ENCODE assay signal across 7 cellular contexts in genomic region chr16:88759245-88759975, GRCh38.
DNase-seq lines count a peak whose midpoint lies in the region; ATAC-seq and TF ChIP-seq lines count a peak whose summit lies in the region.
"Had no signal": no experiment of that assay in that cellular context is flagged by ENCODE, and none has a peak within 500 bp of the region (broad histone marks: within the 10 kb centered on the region; RNA-seq: fewer than 3 reads in every experiment).

No MANE protein-coding gene starts in this region.

- H3K36me3 ChIP-seq in stomach smooth muscle (ENCODE audit: control insufficient read depth in 2 of 2, insufficient read depth in 2 of 2, low read length in 2 of 2), result peaks cover 0 to 3% of the 10 kb centered on the region in 2 donors

- H3K4me3 ChIP-seq in stomach smooth muscle (ENCODE audit: low read length in 2 of 2), result peak overlapping the region; percentile 46 to 65
- H3K4me3 ChIP-seq: tibial artery had no signal

- peak overlapping the region; percentile 64 to 69 for H3K9ac ChIP-seq in stomach smooth muscle (ENCODE audit: low read length in 2 of 2)

- H3K9me3 ChIP-seq in stomach smooth muscle (ENCODE audit: control insufficient read depth in 2 of 2, low read length in 2 of 2), result no peaks in the 10 kb centered on the region

- no peaks in the 10 kb centered on the region for H3K27me3 ChIP-seq in stomach smooth muscle (ENCODE audit: control insufficient read depth in 1 of 2, insufficient read depth in 2 of 2, low read length in 2 of 2)
- H3K27me3 ChIP-seq: tibial artery had no signal

- no peak for ATAC-seq in GM19397 (IDR thresholded peaks at IDR 0.05; ENCODE audit: unreplicated experiment)

- H3K27ac ChIP-seq in stomach smooth muscle (ENCODE audit: low read length), result peak overlapping the region; percentile 98
- H3K27ac ChIP-seq: tibial artery had no signal

- H3K4me1 ChIP-seq in stomach smooth muscle (ENCODE audit: control insufficient read depth, insufficient read depth, low read length), result peaks cover 76% of the 10 kb centered on the region

- DNase-seq in NCI-H82 (lab: John Stamatoyannopoulos, UW) (peak; percentile 48), NCI-H82 treated with DMSO at 0.1 percent for 48 hours (lab: John Stamatoyannopoulos, UW; ENCODE audit: unreplicated experiment) (no peak), erythroblast (lab: John Stamatoyannopoulos, UW) (peak; percentile 55 to 71)
- DNase-seq in effector CD8-positive, alpha-beta T cell (lab: John Stamatoyannopoulos, UW), result no peak
- DNase-seq: tibial artery had no signal

- no peak for TF ChIP-seq POLR2A in erythroblast (IDR thresholded peaks at IDR 0.05; ENCODE audit: low read length)

Comparison
In these comparisons a context has a peak if more than half of its experiments do, and no peak if none do; other contexts are left out.
1. DNase-seq: peak in NCI-H82 (single experiment) and erythroblast (2 of 2); none in NCI-H82 treated with DMSO at 0.1 percent for 48 hours (single experiment) and effector CD8-positive, alpha-beta T cell (single experiment).